13 cellular contexts compared by ENCODE assay signal in the genomic region with DNA sequence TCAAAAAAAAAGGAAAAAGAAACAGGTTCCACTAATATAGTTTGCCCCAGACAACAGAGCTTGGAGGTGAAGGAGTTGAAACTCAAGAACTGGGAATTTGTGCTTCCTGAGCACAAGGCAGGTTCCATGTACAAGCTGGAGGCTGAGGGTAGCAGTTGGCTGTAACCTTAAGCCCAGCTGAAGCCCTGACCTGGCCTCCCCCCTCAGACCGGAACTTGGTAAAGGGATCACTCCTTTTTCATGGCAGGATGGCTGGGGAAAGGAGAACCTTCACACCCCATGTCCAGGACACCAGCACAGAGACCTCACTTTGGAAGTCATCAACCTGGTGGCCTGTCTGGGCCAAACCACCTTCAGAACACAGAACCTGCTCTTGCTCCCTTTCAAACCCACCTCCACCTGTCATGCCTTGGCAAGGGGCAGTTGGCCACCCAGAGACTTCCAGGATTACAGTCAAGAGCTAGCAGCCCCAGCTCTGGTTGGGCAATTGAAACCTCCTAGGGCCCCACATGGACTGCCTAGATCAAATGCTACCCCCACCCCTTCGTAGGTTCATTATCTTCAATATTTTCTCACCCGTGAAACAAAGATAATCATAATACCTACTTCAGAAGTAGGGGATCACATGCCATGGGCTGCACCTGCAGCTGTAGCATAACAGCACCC. TPM values are rescaled to one million over a fixed set of nuclear protein-coding genes. Genes with fewer than 3 reads are reported as not detected.
A peak's percentile ranks its signal among the peaks of the same experiment; 100 is the strongest.
DNase-seq lines count a peak whose midpoint lies in the region; ATAC-seq lines count a peak whose summit lies in the region.
"Had no signal": no experiment of that assay in that cellular context is flagged by ENCODE, and none has a peak within 500 bp of the region (broad histone marks: within the 10 kb centered on the region; RNA-seq: fewer than 3 reads in every experiment).

No MANE protein-coding gene starts in this region.

- no peaks in the 10 kb centered on the region for H3K9me3 Mint-ChIP-seq in activated naive CD4-positive, alpha-beta T cell treated with anti-CD3 and anti-CD28 coated beads for 36 hours
- H3K9me3 Mint-ChIP-seq in stimulated activated naive B cell treated with anti-CD40 and anti-IgM and Interleukin-4, amounts not matched to agents 10 μg/mL and 1 μg/mL and 100 μg/mL, for 72 hours, result no peaks in the 10 kb centered on the region

- H3K27me3 Mint-ChIP-seq in activated naive CD4-positive, alpha-beta T cell treated with anti-CD3 and anti-CD28 coated beads for 36 hours (ENCODE audit: low read depth), result no peaks in the 10 kb centered on the region
- H3K27me3 Mint-ChIP-seq in stimulated activated naive B cell treated with anti-CD40 and anti-IgM and Interleukin-4, amounts not matched to agents 10 μg/mL and 1 μg/mL and 100 μg/mL, for 72 hours, result no peaks in the 10 kb centered on the region

- peak overlapping the region; percentile 14 for H3K9ac ChIP-seq in adipocyte (ENCODE audit: low read length)

- CTCF ChIA-PET in activated naive CD4-positive, alpha-beta T cell treated with anti-CD3 and anti-CD28 coated beads for 36 hours (lab: Charles Lee), result interaction anchor here (0.7 to 1.7 kb wide), 5 partner anchors 9 to 152 kb away, joined by 3 to 11 read pairs (median 5); a partner anchor contains a TSS

- no peaks in the 10 kb centered on the region for H3K9me3 ChIP-seq in adipocyte (ENCODE audit: control insufficient read depth, low read length)
- H3K9me3 ChIP-seq: spleen, uterus had no signal

- no peak for ATAC-seq in stimulated activated naive B cell treated with anti-CD40 and anti-IgM and Interleukin-4, amounts not matched to agents 10 μg/mL and 1 μg/mL and 100 μg/mL, for 72 hours (replicated peaks)

- peaks cover 32% of the 10 kb centered on the region for H3K36me3 ChIP-seq in adipocyte (ENCODE audit: control insufficient read depth, insufficient read depth, low read length, severe bottlenecking)
- H3K36me3 ChIP-seq: uterus had no signal

- peaks cover 43% of the 10 kb centered on the region for H3K36me3 Mint-ChIP-seq in activated naive CD4-positive, alpha-beta T cell treated with anti-CD3 and anti-CD28 coated beads for 36 hours (ENCODE audit: low read depth)
- peaks cover 47 to 57% of the 10 kb centered on the region in 2 donors for H3K36me3 Mint-ChIP-seq in stimulated activated naive B cell treated with anti-CD40 and anti-IgM and Interleukin-4, amounts not matched to agents 10 μg/mL and 1 μg/mL and 100 μg/mL, for 72 hours

- peaks cover 28% of the 10 kb centered on the region for H3K4me1 Mint-ChIP-seq in activated naive CD4-positive, alpha-beta T cell treated with anti-CD3 and anti-CD28 coated beads for 36 hours (ENCODE audit: low read depth)
- H3K4me1 Mint-ChIP-seq in stimulated activated naive B cell treated with anti-CD40 and anti-IgM and Interleukin-4, amounts not matched to agents 10 μg/mL and 1 μg/mL and 100 μg/mL, for 72 hours, result peaks cover 21 to 66% of the 10 kb centered on the region in 2 donors

- no peaks in the 10 kb centered on the region for H3K27me3 ChIP-seq in adipocyte (replicated peaks; ENCODE audit: control insufficient read depth, insufficient read depth, low read length)
- H3K27me3 ChIP-seq: spleen, uterus had no signal

- no peak overlapping the region for H3K4me3 ChIP-seq in adipocyte (ENCODE audit: low read length)
- H3K4me3 ChIP-seq: lung, spleen, uterus had no signal

- peaks cover 41% of the 10 kb centered on the region for H3K4me1 ChIP-seq in adipocyte (ENCODE audit: control insufficient read depth, insufficient read depth, low read length)

- H3K4me3 Mint-ChIP-seq in activated naive CD4-positive, alpha-beta T cell treated with anti-CD3 and anti-CD28 coated beads for 36 hours, result peak overlapping the region; percentile 98
- H3K4me3 Mint-ChIP-seq in stimulated activated naive B cell treated with anti-CD40 and anti-IgM and Interleukin-4, amounts not matched to agents 10 μg/mL and 1 μg/mL and 100 μg/mL, for 72 hours, result peak overlapping the region; percentile 48 to 53

- intact Hi-C loops in activated naive CD4-positive, alpha-beta T cell treated with anti-CD3 and anti-CD28 coated beads for 36 hours (cut with micrococcal nuclease), result loop anchor here (10.0 kb wide), 1 partner anchor 693 kb away; a partner anchor contains a TSS

- no peak for DNase-seq in activated naive CD4-positive, alpha-beta T cell treated with anti-CD3 and anti-CD28 coated beads for 36 hours
- no peak for DNase-seq in activated naive CD4-positive, alpha-beta T cell treated with anti-CD3 and anti-CD28 coated beads, Interleukin-2, amount 50 U/mL, for 16 hours
- DNase-seq in MV-4-11 (lab: John Stamatoyannopoulos, UW), result peak; percentile 16
- no peak for DNase-seq in adipocyte (ENCODE audit: low read depth)
- DNase-seq in stimulated activated naive B cell treated with anti-CD40 and anti-IgM and Interleukin-4, amounts not matched to agents 10 μg/mL and 1 μg/mL and 100 μg/mL, for 72 hours, result no peak
- DNase-seq in HuH-7.5 (ENCODE audit: low spot score), result no peak
- DNase-seq in SIG-M5 treated with dmso at 0.1 percent for 504 hours (lab: John Stamatoyannopoulos, UW; ENCODE audit: unreplicated experiment), result no peak
- no peak for DNase-seq in HT-29 (ENCODE audit: low spot score)
- DNase-seq: cerebellar nuclear complex, NCI-H1048, spleen, uterus had no signal

- peak overlapping the region; percentile 53 for H3K27ac Mint-ChIP-seq in activated naive CD4-positive, alpha-beta T cell treated with anti-CD3 and anti-CD28 coated beads for 36 hours
- H3K27ac Mint-ChIP-seq in stimulated activated naive B cell treated with anti-CD40 and anti-IgM and Interleukin-4, amounts not matched to agents 10 μg/mL and 1 μg/mL and 100 μg/mL, for 72 hours, result peak overlapping the region; percentile 79

RNA-seq across cellular contexts. Expression of a gene that starts 3.5 kb away (rescaled TPM):
- 1,000 to 10,000 TPM; 1,927 to 1,957 TPM for total RNA-seq in activated naive CD4-positive, alpha-beta T cell treated with anti-CD3 and anti-CD28 coated beads for 36 hours
- 609 and 691 TPM in 2 replicates for total RNA-seq in HT-29 (2014; rRNA removed; shearing (Covaris generic))

RNA-seq across cellular contexts. Expression of a gene that starts 8.8 kb away (rescaled TPM):
- total RNA-seq in activated naive CD4-positive, alpha-beta T cell treated with anti-CD3 and anti-CD28 coated beads for 36 hours, result 10 to 100 TPM; 62.1 to 68.9 TPM
- 143 and 164 TPM in 2 replicates for total RNA-seq in HT-29 (2014; rRNA removed; shearing (Covaris generic))

RNA-seq across cellular contexts. Expression of a gene that starts 17.3 kb away (rescaled TPM):
- total RNA-seq in activated naive CD4-positive, alpha-beta T cell treated with anti-CD3 and anti-CD28 coated beads for 36 hours, result 1 to 10 TPM; 5.4 to 5.7 TPM
- 11.7 and 16.0 TPM in 2 replicates for total RNA-seq in HT-29 (2014; rRNA removed; shearing (Covaris generic))

RNA-seq across cellular contexts. Expression of a gene that starts 18.3 kb away (rescaled TPM):
- 10 to 100 TPM; 81.8 to 85.8 TPM for total RNA-seq in activated naive CD4-positive, alpha-beta T cell treated with anti-CD3 and anti-CD28 coated beads for 36 hours
- total RNA-seq in HT-29 (2014; rRNA removed; shearing (Covaris generic)), result 33.5 and 41.3 TPM in 2 replicates

RNA-seq across cellular contexts. Expression of a gene that starts 24.9 kb away (rescaled TPM):
- 1 to 10 TPM; 8.9 to 9.1 TPM for total RNA-seq in activated naive CD4-positive, alpha-beta T cell treated with anti-CD3 and anti-CD28 coated beads for 36 hours
- total RNA-seq in HT-29 (2014; rRNA removed; shearing (Covaris generic)), result 17.8 and 19.3 TPM in 2 replicates
